2 cellular contexts compared by ENCODE assay signal in genomic region chr17:3986270-3986938, GRCh38.
A peak's percentile ranks its signal among the peaks of the same experiment; 100 is the strongest.
TF ChIP-seq lines count a peak whose summit lies in the region.

No MANE protein-coding gene starts in this region.

TF ChIP-seq in HCT116, 20 proteins besides CTCF, POLR2A, EP300 and RAD21 (continued from another document):
- TF ChIP-seq REST (IDR thresholded peaks at IDR 0.05; ENCODE audit: low read depth) (no peak), CEBPB (IDR thresholded peaks at IDR 0.05; ENCODE audit: low read depth) (no peak), ELF1 (IDR thresholded peaks at IDR 0.05; ENCODE audit: borderline replicate concordance, low read depth) (no peak), EZH2phosphoT487 (IDR thresholded peaks at IDR 0.05; ENCODE audit: borderline replicate concordance) (no peak), TCF7L2 (IDR thresholded peaks at IDR 0.05; ENCODE audit: borderline replicate concordance, extremely low read depth, insufficient read depth, insufficient read length) (no peak), SRF (IDR thresholded peaks at IDR 0.05; ENCODE audit: low read depth) (no peak), POLR2AphosphoS5 (IDR thresholded peaks at IDR 0.05; ENCODE audit: low read depth, low read length) (no peak), JUND (IDR thresholded peaks at IDR 0.05) (no peak), SIN3A (IDR thresholded peaks at IDR 0.05; ENCODE audit: low read depth) (no peak)

TF ChIP-seq in liver, 16 proteins besides CTCF, POLR2A, EP300 and RAD21 (continued from another document):
- TF ChIP-seq REST (IDR thresholded peaks at IDR 0.05) = no peak
- no peak for TF ChIP-seq FOXA2 (IDR thresholded peaks at IDR 0.05)
- TF ChIP-seq YY1 (IDR thresholded peaks at IDR 0.05) = peak; percentile 45
- peak; percentile 69 for TF ChIP-seq HNF4G (IDR thresholded peaks at IDR 0.05)
- peak; percentile 77 to 85 for TF ChIP-seq RXRA (IDR thresholded peaks at IDR 0.05)
- peak; percentile 65 for TF ChIP-seq SP1 (IDR thresholded peaks at IDR 0.05)
TF ChIP-seq in liver: peak in this region for 6.
